ENCODE assay signal across 10 cellular contexts in genomic region chr5:158463971-158464370, GRCh38.
DNase-seq lines count a peak whose midpoint lies in the region; ATAC-seq and TF ChIP-seq lines count a peak whose summit lies in the region.
"Had no signal": no experiment of that assay in that cellular context is flagged by ENCODE, and none has a peak within 500 bp of the region (broad histone marks: within the 10 kb centered on the region; RNA-seq: fewer than 3 reads in every experiment).

No MANE protein-coding gene starts in this region.

- no peaks in the 10 kb centered on the region for H3K79me2 ChIP-seq in GM23248 (ENCODE audit: insufficient read depth)

- H3K4me3 ChIP-seq in GM23248 (peak overlapping the region; percentile 34), fibroblast of the aortic adventitia (ENCODE audit: low read depth, low read length) (no peak overlapping the region), skeletal muscle cell (ENCODE audit: low read depth, low read length) (no peak overlapping the region), spleen (no peak overlapping the region)
- H3K4me3 ChIP-seq: skin epidermis had no signal

- intact Hi-C loops in spleen (cut with DNase I; ENCODE audit: low total_unique reads), result no loop called here

- DNase-seq in GM23248, result peak; percentile 89
- peak; percentile 82 for DNase-seq in NOMO-1 treated with DMSO at 0.1 percent for 48 hours (lab: John Stamatoyannopoulos, UW; ENCODE audit: unreplicated experiment)
- DNase-seq in fibroblast of the aortic adventitia (ENCODE audit: low read depth), result peak; percentile 76
- DNase-seq in skeletal muscle cell (ENCODE audit: low read depth), result peak; percentile 83
- no peak for DNase-seq in NCI-H187 treated with DMSO at 0.1 percent for 48 hours (lab: John Stamatoyannopoulos, UW)
- no peak for DNase-seq in spleen
- DNase-seq: MM.1S had no signal

- TF ChIP-seq CTCF in fibroblast of the aortic adventitia (IDR thresholded peaks at IDR 0.05; ENCODE audit: insufficient read depth, low read length) (no peak), spleen (IDR thresholded peaks at IDR 0.05 in 8 of 11, conservative IDR thresholded peaks at IDR 0.05 in 3 of 11) (no peak)

- H3K9me3 ChIP-seq in GM23248 (ENCODE audit: low read depth) (no peaks in the 10 kb centered on the region), spleen (no peaks in the 10 kb centered on the region)

- no peak for ATAC-seq in HG02938 (IDR thresholded peaks at IDR 0.05; ENCODE audit: unreplicated experiment)
- no peak for ATAC-seq in GM21825 (IDR thresholded peaks at IDR 0.05; ENCODE audit: unreplicated experiment)

- H3K27me3 ChIP-seq in GM23248 (replicated peaks; ENCODE audit: insufficient read depth), result no peaks in the 10 kb centered on the region
- no peaks in the 10 kb centered on the region for H3K27me3 ChIP-seq in spleen (replicated peaks in 1 of 7)

- peak overlapping the region; percentile 58 for H3K9ac ChIP-seq in GM23248

- H3K9me2 ChIP-seq in GM23248 (ENCODE audit: insufficient read depth), result no peaks in the 10 kb centered on the region

- peak overlapping the region; percentile 73 for H3K4me2 ChIP-seq in GM23248 (ENCODE audit: unreplicated experiment)

- peak overlapping the region; percentile 83 for H3K27ac ChIP-seq in GM23248
- H3K27ac ChIP-seq in spleen, result peak overlapping the region in 1 of 8 donors; percentile 68

- in situ Hi-C loops in GM23248 (cut with MboI), result no loop called here

- peaks cover 27% of the 10 kb centered on the region for H3F3A ChIP-seq in GM23248 (ENCODE audit: insufficient read depth)

- no peaks in the 10 kb centered on the region for H4K20me1 ChIP-seq in GM23248 (ENCODE audit: insufficient read depth)

- 1 to 3% methylated on average over 4 of the region's 4 CpGs for WGBS in GM23248 (ENCODE audit: low coverage in 1 of 2, low lambda C conversion rate in 2 of 2, missing lambda C conversion rate in 2 of 2), 2 experiments
- WGBS in spleen, 5 donors, result 32 to 79% (median 57%) methylated on average over 4 of the region's 4 CpGs

- peak overlapping the region; percentile 13; the same call in 1 of the 2 replicates for H2AFZ ChIP-seq in GM23248

- no peak for TF ChIP-seq POLR2A in spleen (IDR thresholded peaks at IDR 0.05)

- no peaks in the 10 kb centered on the region for H3K36me3 ChIP-seq in GM23248 (ENCODE audit: low read depth)
- H3K36me3 ChIP-seq in spleen, result no peaks in the 10 kb centered on the region

- peaks cover 20% of the 10 kb centered on the region for H3K4me1 ChIP-seq in GM23248 (ENCODE audit: insufficient read depth)
- H3K4me1 ChIP-seq in spleen, result peaks cover 0 to 24% (median 4%) of the 10 kb centered on the region in 6 donors

Comparison
In these comparisons a context has a peak if more than half of its experiments do, and no peak if none do; other contexts are left out.
1. DNase-seq: peak in GM23248 (single experiment), NOMO-1 treated with DMSO at 0.1 percent for 48 hours (single experiment), fibroblast of the aortic adventitia (single experiment) and skeletal muscle cell (single experiment); none in NCI-H187 treated with DMSO at 0.1 percent for 48 hours (single experiment) and spleen (single experiment).